Comparison of ENCODE assay signal across 1 cellular context in genomic region chr19:13051581-13052165, GRCh38.
TF ChIP-seq lines count a peak whose summit lies in the region.

No MANE protein-coding gene starts in this region.

TF ChIP-seq in K562, 482 proteins besides CTCF, POLR2A, EP300 and RAD21 (continued from another document and continues in another):
- no peak for TF ChIP-seq ZBTB17 (CRISPR knock-in tag; IDR thresholded peaks at IDR 0.05)
- TF ChIP-seq MTA1 (IDR thresholded peaks at IDR 0.05; ENCODE audit: borderline replicate concordance): peak; percentile 74; the same call in 1 of the 2 replicates
- TF ChIP-seq MAZ (CRISPR knock-in tag; conservative IDR thresholded peaks at IDR 0.05 in 1 of 2, IDR thresholded peaks at IDR 0.05 in 1 of 2): peak; percentile 51 to 99
- TF ChIP-seq, protein P1, sequence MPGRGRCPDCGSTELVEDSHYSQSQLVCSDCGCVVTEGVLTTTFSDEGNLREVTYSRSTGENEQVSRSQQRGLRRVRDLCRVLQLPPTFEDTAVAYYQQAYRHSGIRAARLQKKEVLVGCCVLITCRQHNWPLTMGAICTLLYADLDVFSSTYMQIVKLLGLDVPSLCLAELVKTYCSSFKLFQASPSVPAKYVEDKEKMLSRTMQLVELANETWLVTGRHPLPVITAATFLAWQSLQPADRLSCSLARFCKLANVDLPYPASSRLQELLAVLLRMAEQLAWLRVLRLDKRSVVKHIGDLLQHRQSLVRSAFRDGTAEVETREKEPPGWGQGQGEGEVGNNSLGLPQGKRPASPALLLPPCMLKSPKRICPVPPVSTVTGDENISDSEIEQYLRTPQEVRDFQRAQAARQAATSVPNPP (IDR thresholded peaks at IDR 0.05; ENCODE audit: borderline replicate concordance, insufficient read depth, insufficient read length): no peak
- no peak for TF ChIP-seq MCM2 (IDR thresholded peaks at IDR 0.05; ENCODE audit: low read depth)
- TF ChIP-seq PTBP1 (IDR thresholded peaks at IDR 0.05; ENCODE audit: low read depth, low read length): no peak
- peak; percentile 73 for TF ChIP-seq NCOR1 (IDR thresholded peaks at IDR 0.05)
- no peak for TF ChIP-seq KLF1 (tag; IDR thresholded peaks at IDR 0.05)
- TF ChIP-seq, protein P2, sequence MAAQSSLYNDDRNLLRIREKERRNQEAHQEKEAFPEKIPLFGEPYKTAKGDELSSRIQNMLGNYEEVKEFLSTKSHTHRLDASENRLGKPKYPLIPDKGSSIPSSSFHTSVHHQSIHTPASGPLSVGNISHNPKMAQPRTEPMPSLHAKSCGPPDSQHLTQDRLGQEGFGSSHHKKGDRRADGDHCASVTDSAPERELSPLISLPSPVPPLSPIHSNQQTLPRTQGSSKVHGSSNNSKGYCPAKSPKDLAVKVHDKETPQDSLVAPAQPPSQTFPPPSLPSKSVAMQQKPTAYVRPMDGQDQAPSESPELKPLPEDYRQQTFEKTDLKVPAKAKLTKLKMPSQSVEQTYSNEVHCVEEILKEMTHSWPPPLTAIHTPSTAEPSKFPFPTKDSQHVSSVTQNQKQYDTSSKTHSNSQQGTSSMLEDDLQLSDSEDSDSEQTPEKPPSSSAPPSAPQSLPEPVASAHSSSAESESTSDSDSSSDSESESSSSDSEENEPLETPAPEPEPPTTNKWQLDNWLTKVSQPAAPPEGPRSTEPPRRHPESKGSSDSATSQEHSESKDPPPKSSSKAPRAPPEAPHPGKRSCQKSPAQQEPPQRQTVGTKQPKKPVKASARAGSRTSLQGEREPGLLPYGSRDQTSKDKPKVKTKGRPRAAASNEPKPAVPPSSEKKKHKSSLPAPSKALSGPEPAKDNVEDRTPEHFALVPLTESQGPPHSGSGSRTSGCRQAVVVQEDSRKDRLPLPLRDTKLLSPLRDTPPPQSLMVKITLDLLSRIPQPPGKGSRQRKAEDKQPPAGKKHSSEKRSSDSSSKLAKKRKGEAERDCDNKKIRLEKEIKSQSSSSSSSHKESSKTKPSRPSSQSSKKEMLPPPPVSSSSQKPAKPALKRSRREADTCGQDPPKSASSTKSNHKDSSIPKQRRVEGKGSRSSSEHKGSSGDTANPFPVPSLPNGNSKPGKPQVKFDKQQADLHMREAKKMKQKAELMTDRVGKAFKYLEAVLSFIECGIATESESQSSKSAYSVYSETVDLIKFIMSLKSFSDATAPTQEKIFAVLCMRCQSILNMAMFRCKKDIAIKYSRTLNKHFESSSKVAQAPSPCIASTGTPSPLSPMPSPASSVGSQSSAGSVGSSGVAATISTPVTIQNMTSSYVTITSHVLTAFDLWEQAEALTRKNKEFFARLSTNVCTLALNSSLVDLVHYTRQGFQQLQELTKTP (IDR thresholded peaks at IDR 0.05; ENCODE audit: low read depth in 1 of 2, partially characterized antibody in 2 of 2): peak in 1 of 2 experiments; percentile 76
- no peak for TF ChIP-seq RHOXF2B (CRISPR knock-in tag; conservative IDR thresholded peaks at IDR 0.05)
- no peak for TF ChIP-seq ARID3B (CRISPR knock-in tag; IDR thresholded peaks at IDR 0.05; ENCODE audit: borderline replicate concordance)
- TF ChIP-seq RBM17 (IDR thresholded peaks at IDR 0.05; ENCODE audit: borderline replicate concordance, low read depth, low read length): no peak
- peak; percentile 88 for TF ChIP-seq CBFA2T3 (IDR thresholded peaks at IDR 0.05)
- peak; percentile 88 for TF ChIP-seq CBFA2T2 (conservative IDR thresholded peaks at IDR 0.05)
- no peak for TF ChIP-seq KLF6 (CRISPR knock-in tag; IDR thresholded peaks at IDR 0.05; ENCODE audit: borderline replicate concordance)
- TF ChIP-seq PPARD (CRISPR knock-in tag; IDR thresholded peaks at IDR 0.05): no peak
- peak; percentile 62; the same call in 1 of the 2 replicates for TF ChIP-seq NR2C2 (CRISPR knock-in tag; IDR thresholded peaks at IDR 0.05)
- TF ChIP-seq NR2C2 (tag; IDR thresholded peaks at IDR 0.05): peak; percentile 97
- 0 out of 2 replicates have a peak, but pooled peaks have one; percentile 58 for TF ChIP-seq ZNF589 (CRISPR knock-in tag; IDR thresholded peaks at IDR 0.05; ENCODE audit: low read depth)
- no peak for TF ChIP-seq GTF2B (IDR thresholded peaks at IDR 0.05; ENCODE audit: extremely low read depth, insufficient read length)
- no peak for TF ChIP-seq TCF15 (CRISPR knock-in tag; IDR thresholded peaks at IDR 0.05)
- TF ChIP-seq HMG20B (CRISPR knock-in tag; IDR thresholded peaks at IDR 0.05): no peak
- TF ChIP-seq E2F1 (CRISPR knock-in tag; IDR thresholded peaks at IDR 0.05): no peak
- TF ChIP-seq NRF1 (conservative IDR thresholded peaks at IDR 0.05 in 1 of 2, IDR thresholded peaks at IDR 0.05 in 1 of 2): peak; percentile 48 to 63; a peak in 3 of 4 replicates
- peak; percentile 84; the same call in 1 of the 2 replicates for TF ChIP-seq FOXP1 (CRISPR knock-in tag; IDR thresholded peaks at IDR 0.05)
- TF ChIP-seq BHLHE40 (IDR thresholded peaks at IDR 0.05; ENCODE audit: low read length): peak; percentile 85
- TF ChIP-seq SREBF1 (IDR thresholded peaks at IDR 0.05; ENCODE audit: borderline replicate concordance, low read depth, low read length): no peak
- no peak for TF ChIP-seq ZNF561 (CRISPR knock-in tag; conservative IDR thresholded peaks at IDR 0.05)
- TF ChIP-seq HMG20A (CRISPR knock-in tag; conservative IDR thresholded peaks at IDR 0.05): no peak
- TF ChIP-seq ZNF695 (CRISPR knock-in tag; IDR thresholded peaks at IDR 0.05): no peak
- TF ChIP-seq ZBTB34 (CRISPR knock-in tag; IDR thresholded peaks at IDR 0.05): no peak
- no peak for TF ChIP-seq HIVEP1 (CRISPR knock-in tag; IDR thresholded peaks at IDR 0.05)
- no peak for TF ChIP-seq ZNF121 (CRISPR knock-in tag; conservative IDR thresholded peaks at IDR 0.05)
- TF ChIP-seq FOSL1 (tag; conservative IDR thresholded peaks at IDR 0.05): peak; percentile 39; the same call in 1 of the 2 replicates
- no peak for TF ChIP-seq TAF9B (IDR thresholded peaks at IDR 0.05; ENCODE audit: partially characterized antibody)
- TF ChIP-seq, protein P3, sequence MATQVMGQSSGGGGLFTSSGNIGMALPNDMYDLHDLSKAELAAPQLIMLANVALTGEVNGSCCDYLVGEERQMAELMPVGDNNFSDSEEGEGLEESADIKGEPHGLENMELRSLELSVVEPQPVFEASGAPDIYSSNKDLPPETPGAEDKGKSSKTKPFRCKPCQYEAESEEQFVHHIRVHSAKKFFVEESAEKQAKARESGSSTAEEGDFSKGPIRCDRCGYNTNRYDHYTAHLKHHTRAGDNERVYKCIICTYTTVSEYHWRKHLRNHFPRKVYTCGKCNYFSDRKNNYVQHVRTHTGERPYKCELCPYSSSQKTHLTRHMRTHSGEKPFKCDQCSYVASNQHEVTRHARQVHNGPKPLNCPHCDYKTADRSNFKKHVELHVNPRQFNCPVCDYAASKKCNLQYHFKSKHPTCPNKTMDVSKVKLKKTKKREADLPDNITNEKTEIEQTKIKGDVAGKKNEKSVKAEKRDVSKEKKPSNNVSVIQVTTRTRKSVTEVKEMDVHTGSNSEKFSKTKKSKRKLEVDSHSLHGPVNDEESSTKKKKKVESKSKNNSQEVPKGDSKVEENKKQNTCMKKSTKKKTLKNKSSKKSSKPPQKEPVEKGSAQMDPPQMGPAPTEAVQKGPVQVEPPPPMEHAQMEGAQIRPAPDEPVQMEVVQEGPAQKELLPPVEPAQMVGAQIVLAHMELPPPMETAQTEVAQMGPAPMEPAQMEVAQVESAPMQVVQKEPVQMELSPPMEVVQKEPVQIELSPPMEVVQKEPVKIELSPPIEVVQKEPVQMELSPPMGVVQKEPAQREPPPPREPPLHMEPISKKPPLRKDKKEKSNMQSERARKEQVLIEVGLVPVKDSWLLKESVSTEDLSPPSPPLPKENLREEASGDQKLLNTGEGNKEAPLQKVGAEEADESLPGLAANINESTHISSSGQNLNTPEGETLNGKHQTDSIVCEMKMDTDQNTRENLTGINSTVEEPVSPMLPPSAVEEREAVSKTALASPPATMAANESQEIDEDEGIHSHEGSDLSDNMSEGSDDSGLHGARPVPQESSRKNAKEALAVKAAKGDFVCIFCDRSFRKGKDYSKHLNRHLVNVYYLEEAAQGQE (CRISPR knock-in tag; IDR thresholded peaks at IDR 0.05; ENCODE audit: low read depth): no peak
- TF ChIP-seq ZKSCAN1 (IDR thresholded peaks at IDR 0.05; ENCODE audit: low read depth, low read length): no peak
- TF ChIP-seq NCOA2 (IDR thresholded peaks at IDR 0.05; ENCODE audit: partially characterized antibody in 2 of 2): no peak
- no peak for TF ChIP-seq RBFOX2 (IDR thresholded peaks at IDR 0.05; ENCODE audit: low read depth, low read length)
- TF ChIP-seq ZFX (CRISPR knock-in tag; IDR thresholded peaks at IDR 0.05): peak; percentile 60; the same call in 1 of the 2 replicates
- peak; percentile 84; the same call in 1 of the 2 replicates for TF ChIP-seq NR2F6 (CRISPR knock-in tag; IDR thresholded peaks at IDR 0.05)
- TF ChIP-seq STAT5B (CRISPR knock-in tag; IDR thresholded peaks at IDR 0.05): no peak
- TF ChIP-seq ZNF644 (tag; IDR thresholded peaks at IDR 0.05; ENCODE audit: low read depth): peak; percentile 70; the same call in 1 of the 2 replicates
- TF ChIP-seq, protein P4, sequence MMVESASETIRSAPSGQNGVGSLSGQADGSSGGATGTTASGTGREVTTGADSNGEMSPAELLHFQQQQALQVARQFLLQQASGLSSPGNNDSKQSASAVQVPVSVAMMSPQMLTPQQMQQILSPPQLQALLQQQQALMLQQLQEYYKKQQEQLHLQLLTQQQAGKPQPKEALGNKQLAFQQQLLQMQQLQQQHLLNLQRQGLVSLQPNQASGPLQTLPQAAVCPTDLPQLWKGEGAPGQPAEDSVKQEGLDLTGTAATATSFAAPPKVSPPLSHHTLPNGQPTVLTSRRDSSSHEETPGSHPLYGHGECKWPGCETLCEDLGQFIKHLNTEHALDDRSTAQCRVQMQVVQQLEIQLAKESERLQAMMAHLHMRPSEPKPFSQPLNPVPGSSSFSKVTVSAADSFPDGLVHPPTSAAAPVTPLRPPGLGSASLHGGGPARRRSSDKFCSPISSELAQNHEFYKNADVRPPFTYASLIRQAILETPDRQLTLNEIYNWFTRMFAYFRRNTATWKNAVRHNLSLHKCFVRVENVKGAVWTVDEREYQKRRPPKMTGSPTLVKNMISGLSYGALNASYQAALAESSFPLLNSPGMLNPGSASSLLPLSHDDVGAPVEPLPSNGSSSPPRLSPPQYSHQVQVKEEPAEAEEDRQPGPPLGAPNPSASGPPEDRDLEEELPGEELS (CRISPR knock-in tag; IDR thresholded peaks at IDR 0.05; ENCODE audit: borderline replicate concordance): no peak
- TF ChIP-seq ZNF408 (CRISPR knock-in tag; IDR thresholded peaks at IDR 0.05; ENCODE audit: low read depth): no peak
- no peak for TF ChIP-seq EWSR1 (IDR thresholded peaks at IDR 0.05; ENCODE audit: borderline replicate concordance, low read depth, partially characterized antibody)
- TF ChIP-seq BMI1 (IDR thresholded peaks at IDR 0.05; ENCODE audit: low read length): no peak
- peak; percentile 34 for TF ChIP-seq E2F8 (IDR thresholded peaks at IDR 0.05; ENCODE audit: low read depth, partially characterized antibody)
